In genomic region chr12:118371354-118372282, GRCh38 we compare ENCODE assay signal across 8 cellular contexts. TPM values are rescaled to one million over a fixed set of nuclear protein-coding genes. Genes with fewer than 3 reads are reported as not detected.
DNase-seq lines count a peak whose midpoint lies in the region; ATAC-seq and TF ChIP-seq lines count a peak whose summit lies in the region.

No MANE protein-coding gene starts in this region.

- H3K27me3 ChIP-seq in stomach: no peaks in the 10 kb centered on the region

- BruUV-seq in MCF 10A (replicated peaks; lab: Mats Ljungman, UMichigan): no TSS peak

- POLR2A ChIA-PET in MCF 10A (lab: Yijun Ruan, JAX): interaction anchor here (0.7 to 2.5 kb wide), 13 partner anchors 9 to 235 kb away, joined by 3 to 28 read pairs (median 4); no protein-coding TSS in a partner anchor

- H3K4me3 Mint-ChIP-seq in MCF 10A (ENCODE audit: unreplicated experiment): peak overlapping the region; percentile 98

- intact Hi-C loops in MCF 10A (cut with micrococcal nuclease): loop anchor here (2.0 kb wide), 1 partner anchor 133 kb away; no protein-coding TSS in a partner anchor
- intact Hi-C loops in stomach (cut with DNase I; ENCODE audit: low total_unique reads): loop anchor here (5.0 kb wide), 1 partner anchor 184 kb away; no protein-coding TSS in a partner anchor

- H3K27me3 Mint-ChIP-seq in MCF 10A (ENCODE audit: insufficient read depth, unreplicated experiment): no peaks in the 10 kb centered on the region

- peaks cover 21 to 65% (median 43%) of the 10 kb centered on the region in 4 donors for H3K4me1 ChIP-seq in stomach

- CTCF ChIA-PET in MCF 10A (lab: Yijun Ruan, JAX): interaction anchor here (0.6 to 1.5 kb wide), 8 partner anchors 15 to 517 kb away, joined by 3 to 7 read pairs (median 4); no protein-coding TSS in a partner anchor

- no peaks in the 10 kb centered on the region for H3K36me3 Mint-ChIP-seq in MCF 10A (ENCODE audit: insufficient read depth, unreplicated experiment)

- H3K27ac ChIP-seq in stomach: peak overlapping the region; percentile 72 to 95 (median 88)

- TF ChIP-seq POLR2A in stomach (IDR thresholded peaks at IDR 0.05): no peak

- peaks cover 8% of the 10 kb centered on the region for H3K4me1 Mint-ChIP-seq in MCF 10A (ENCODE audit: insufficient read depth, unreplicated experiment)

- H3K4me3 ChIP-seq in GM08714 (ENCODE audit: low read length): peak overlapping the region; percentile 97
- peak overlapping the region; percentile 88 to 96 (median 92) for H3K4me3 ChIP-seq in stomach

- no peaks in the 10 kb centered on the region for H3K9me3 ChIP-seq in stomach

- H3K9me3 Mint-ChIP-seq in MCF 10A (ENCODE audit: unreplicated experiment): no peaks in the 10 kb centered on the region

- H3K27ac Mint-ChIP-seq in MCF 10A (ENCODE audit: low read depth, unreplicated experiment): peak overlapping the region; percentile 99

- 0 to 3% (median 1%) methylated on average over 32 to 59 of the region's 59 CpGs for WGBS in stomach, 5 donors

- DNase-seq in OCI-M1 (lab: John Stamatoyannopoulos, UW) (peak; percentile 36), MCF 10A (ENCODE audit: unreplicated experiment) (peak; percentile 46), left kidney (ENCODE audit: low read depth, low spot score) (peak; percentile 36), stomach (no peak), hepatic stellate cell (ENCODE audit: low spot score) (no peak)

- TF ChIP-seq CTCF in MCF 10A (IDR thresholded peaks at IDR 0.05; ENCODE audit: unreplicated experiment): no peak
- no peak for TF ChIP-seq CTCF in stomach (IDR thresholded peaks at IDR 0.05)

- no peak for TF ChIP-seq EP300 in stomach (IDR thresholded peaks at IDR 0.05)

- H3K36me3 ChIP-seq in stomach: no peaks in the 10 kb centered on the region

- ATAC-seq in GM18511 (IDR thresholded peaks at IDR 0.05; ENCODE audit: unreplicated experiment) (no peak), GM19395 (IDR thresholded peaks at IDR 0.05; ENCODE audit: unreplicated experiment) (no peak)

RNA-seq across cellular contexts. Expression of gene TAOK3, which starts 1.1 kb away (rescaled TPM):
- total RNA-seq in MCF 10A (2022): 24.8 and 28.6 TPM in 2 replicates
- total RNA-seq in stomach: 100 to 1,000 TPM in 1 of 5 donors, 10 to 100 TPM in 4; 14.2 to 131 (median 49.4) TPM
- polyA plus RNA-seq in stomach: 10 to 100 TPM in 2 of 3 donors, 1 to 10 TPM in 1; 7.5 to 12.3 (median 11.6) TPM

RNA-seq across cellular contexts. Expression of gene SUDS3, which starts 4.7 kb away (rescaled TPM):
- 19.6 and 25.1 TPM in 2 replicates for total RNA-seq in MCF 10A (2022)
- 100 to 1,000 TPM in 1 of 5 donors, 10 to 100 TPM in 4; 22.6 to 122 (median 71.8) TPM for total RNA-seq in stomach
- 10 to 100 TPM; 10.8 to 15.4 (median 11.5) TPM for polyA plus RNA-seq in stomach

Comparison
In these comparisons a context has a peak if more than half of its experiments do, and no peak if none do; other contexts are left out.
1. DNase-seq: peak in OCI-M1 (single experiment), MCF 10A (single experiment) and left kidney (single experiment); none in stomach (single experiment) and hepatic stellate cell (single experiment).